In genomic region chr3:10551821-10552630, GRCh38 we compare ENCODE assay signal across 8 cellular contexts. TPM values are rescaled to one million over a fixed set of nuclear protein-coding genes. Genes with fewer than 3 reads are reported as not detected.
DNase-seq lines count a peak whose midpoint lies in the region; FAIRE-seq and TF ChIP-seq lines count a peak whose summit lies in the region.

No MANE protein-coding gene starts in this region.

- peaks cover 6% of the 10 kb centered on the region for H3K27me3 Mint-ChIP-seq in activated naive CD4-positive, alpha-beta T cell treated with anti-CD3 and anti-CD28 coated beads, Interleukin-2, amount 10 ng/mL, durations not matched to agents 7 days and 5 days

- H3K27ac Mint-ChIP-seq in activated naive CD4-positive, alpha-beta T cell treated with anti-CD3 and anti-CD28 coated beads, Interleukin-2, amount 10 ng/mL, durations not matched to agents 7 days and 5 days: no peak overlapping the region

- CTCF ChIA-PET in activated naive CD4-positive, alpha-beta T cell treated with anti-CD3 and anti-CD28 coated beads, Interleukin-2, amount 10 ng/mL, durations not matched to agents 7 days and 5 days (lab: Charles Lee): interaction anchor here (1.7 kb wide), 1 partner anchor 12 kb away, joined by 5 read pairs; no protein-coding TSS in a partner anchor

- H3K36me3 Mint-ChIP-seq in activated naive CD4-positive, alpha-beta T cell treated with anti-CD3 and anti-CD28 coated beads, Interleukin-2, amount 10 ng/mL, durations not matched to agents 7 days and 5 days: no peaks in the 10 kb centered on the region

- H3K9me3 Mint-ChIP-seq in activated naive CD4-positive, alpha-beta T cell treated with anti-CD3 and anti-CD28 coated beads, Interleukin-2, amount 10 ng/mL, durations not matched to agents 7 days and 5 days: no peaks in the 10 kb centered on the region

- TF ChIP-seq CTCF in lower leg skin (IDR thresholded peaks at IDR 0.05) (no peak), GM10266 (IDR thresholded peaks at IDR 0.05; ENCODE audit: control insufficient read depth, insufficient read depth, low read depth, missing control alignments) (no peak)

- H3K4me1 Mint-ChIP-seq in activated naive CD4-positive, alpha-beta T cell treated with anti-CD3 and anti-CD28 coated beads, Interleukin-2, amount 10 ng/mL, durations not matched to agents 7 days and 5 days: peaks cover 17% of the 10 kb centered on the region

- intact Hi-C loops in lower leg skin (cut with DNase I; ENCODE audit: low total_unique reads): no loop called here

- whole genome bisulfite sequencing in lower leg skin, 2 donors: 39 to 53% methylated on average over 19 of the region's 19 CpGs

- TF ChIP-seq POLR2A in H54 (IDR thresholded peaks at IDR 0.05; ENCODE audit: low read depth, low read length) (peak; percentile 8; the same call in 1 of the 2 replicates), lower leg skin (IDR thresholded peaks at IDR 0.05) (no peak)

- H3K4me3 ChIP-seq in lower leg skin (ENCODE audit: low read depth, poor library complexity, severe bottlenecking): no peak overlapping the region

- no peak overlapping the region for H3K4me3 Mint-ChIP-seq in activated naive CD4-positive, alpha-beta T cell treated with anti-CD3 and anti-CD28 coated beads, Interleukin-2, amount 10 ng/mL, durations not matched to agents 7 days and 5 days

- DNase-seq in H54 (ENCODE audit: insufficient read length, low spot score): peak; percentile 81
- DNase-seq in SW480 (ENCODE audit: low spot score): peak; percentile 79
- DNase-seq in activated naive CD4-positive, alpha-beta T cell treated with anti-CD3 and anti-CD28 coated beads, Interleukin-2, amount 10 ng/mL, durations not matched to agents 7 days and 5 days: peak; percentile 55
- peak; percentile 64 to 93 for DNase-seq in lower leg skin (ENCODE audit: low spot score in 2 of 2)
- DNase-seq in stimulated activated CD8-positive, alpha-beta memory T cell treated with anti-CD3 and anti-CD28 coated beads, Interleukin-4, amount 100 ng/mL, for 48 hours: peak; percentile 92
- DNase-seq in NCI-H526 treated with DMSO at 0.1 percent for 48 hours (lab: John Stamatoyannopoulos, UW): no peak
- no peak for DNase-seq in GM10266 (ENCODE audit: extremely low spot score)
- DNase-seq in HuH-7 (ENCODE audit: low spot score): no peak

- FAIRE-seq in H54 (lab: Jason Lieb, UNC): no peak

RNA-seq across cellular contexts. Expression of gene ATP2B2, which starts 46.6 kb away (rescaled TPM):
- total RNA-seq in lower leg skin: under 1 TPM in 3 of 4 donors, not detected in 1; 0.12 to 0.45 (median 0.19) TPM

Comparison
In these comparisons a context has a peak if more than half of its experiments do, and no peak if none do; other contexts are left out.
1. DNase-seq: peak in H54 (single experiment), SW480 (single experiment), activated naive CD4-positive, alpha-beta T cell treated with anti-CD3 and anti-CD28 coated beads, Interleukin-2, amount 10 ng/mL, durations not matched to agents 7 days and 5 days (single experiment), lower leg skin (2 of 2) and stimulated activated CD8-positive, alpha-beta memory T cell treated with anti-CD3 and anti-CD28 coated beads, Interleukin-4, amount 100 ng/mL, for 48 hours (single experiment); none in NCI-H526 treated with DMSO at 0.1 percent for 48 hours (single experiment), GM10266 (single experiment) and HuH-7 (single experiment).